Comparison of ENCODE assay signal across 24 cellular contexts in the genomic region with DNA sequence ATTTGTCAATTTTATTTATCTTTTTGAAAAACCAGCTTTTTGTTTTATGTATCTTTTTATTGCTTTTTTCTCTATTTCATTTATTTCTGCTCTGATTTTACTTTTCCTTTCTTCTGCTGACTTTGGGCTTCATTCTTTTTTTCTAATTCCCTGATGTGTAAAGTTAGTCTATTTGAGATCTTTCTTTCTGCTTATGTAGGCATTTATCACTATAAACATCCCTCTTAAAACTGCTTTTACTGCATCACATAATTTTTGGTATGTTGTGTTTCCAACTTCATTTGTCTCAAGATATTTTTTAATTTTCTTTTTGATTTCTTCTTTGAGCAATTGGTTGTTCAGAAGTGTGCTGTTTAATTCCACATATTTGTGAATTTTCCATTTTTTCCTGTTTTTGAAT.
"Had no signal": no experiment of that assay in that cellular context is flagged by ENCODE, and none has a peak within 500 bp of the region (broad histone marks: within the 10 kb centered on the region; RNA-seq: fewer than 3 reads in every experiment).

No MANE protein-coding gene starts in this region.

- H3K27ac Mint-ChIP-seq: mesothelial cell of epicardium; naive B cell; natural killer cell treated with Interleukin-12 subunit alpha and Interleukin-12 subunit beta and Interleukin-15 and Interleukin-18, amount 100 ng/mL, for 72 hours; progenitor cell of endocrine pancreas; stimulated activated memory B cell treated with anti-CD40 and anti-IgM and Interleukin-4, amounts not matched to agents 10 μg/mL and 1 μg/mL and 100 μg/mL, for 72 hours; stimulated activated naive CD8-positive, alpha-beta T cell treated with anti-CD3 and anti-CD28 coated beads, Interleukin-15, amount 100 ng/mL, for 72 hours had no signal

- H3K4me3 Mint-ChIP-seq: mesothelial cell of epicardium; naive B cell; natural killer cell treated with Interleukin-12 subunit alpha and Interleukin-12 subunit beta and Interleukin-15 and Interleukin-18, amount 100 ng/mL, for 72 hours; stimulated activated memory B cell treated with anti-CD40 and anti-IgM and Interleukin-4, amounts not matched to agents 10 μg/mL and 1 μg/mL and 100 μg/mL, for 72 hours; stimulated activated naive CD8-positive, alpha-beta T cell treated with anti-CD3 and anti-CD28 coated beads, Interleukin-15, amount 100 ng/mL, for 72 hours had no signal

- H3K27me3 Mint-ChIP-seq: progenitor cell of endocrine pancreas; stimulated activated memory B cell treated with anti-CD40 and anti-IgM and Interleukin-4, amounts not matched to agents 10 μg/mL and 1 μg/mL and 100 μg/mL, for 72 hours; stimulated activated naive CD8-positive, alpha-beta T cell treated with anti-CD3 and anti-CD28 coated beads, Interleukin-15, amount 100 ng/mL, for 72 hours had no signal

- H3K4me1 Mint-ChIP-seq: naive B cell; stimulated activated memory B cell treated with anti-CD40 and anti-IgM and Interleukin-4, amounts not matched to agents 10 μg/mL and 1 μg/mL and 100 μg/mL, for 72 hours; stimulated activated naive CD8-positive, alpha-beta T cell treated with anti-CD3 and anti-CD28 coated beads, Interleukin-15, amount 100 ng/mL, for 72 hours had no signal

- H3K4me3 ChIP-seq: left ventricle myocardium inferior, lung, ovary, right atrium auricular region, skin epidermis, testis, thyroid gland, transverse colon, upper lobe of left lung, vagina had no signal

- ATAC-seq: natural killer cell treated with Interleukin-12 subunit alpha and Interleukin-12 subunit beta and Interleukin-15 and Interleukin-18, amount 100 ng/mL, for 72 hours; sciatic nerve; stimulated activated memory B cell treated with anti-CD40 and anti-IgM and Interleukin-4, amounts not matched to agents 10 μg/mL and 1 μg/mL and 100 μg/mL, for 72 hours; stimulated activated naive CD8-positive, alpha-beta T cell treated with anti-CD3 and anti-CD28 coated beads, Interleukin-15, amount 100 ng/mL, for 72 hours had no signal

- H3K27ac ChIP-seq: left ventricle myocardium inferior, ovary, right atrium auricular region, skin epidermis, testis, thyroid gland, transverse colon, upper lobe of left lung, vagina had no signal

- H3K4me1 ChIP-seq: left ventricle myocardium inferior, right atrium auricular region, testis, transverse colon, upper lobe of left lung, vagina had no signal

- H3K9me3 ChIP-seq: ovary, testis, thyroid gland, vagina had no signal

- H3K36me3 ChIP-seq: left ventricle myocardium inferior, ovary, right atrium auricular region, thyroid gland, transverse colon, upper lobe of left lung, vagina had no signal

- H3K27me3 ChIP-seq: ovary, right atrium auricular region, testis, thyroid gland, transverse colon, upper lobe of left lung, vagina had no signal

- DNase-seq: islet precursor cell; left ventricle myocardium inferior; mesendoderm; naive B cell; ovary; stimulated activated CD4-positive, alpha-beta T cell treated with anti-CD3 and anti-CD28 coated beads, Interleukin-1b, Interleukin-23, amount 100 ng/mL, for 48 hours; stimulated activated CD4-positive, alpha-beta T cell treated with anti-CD3 and anti-CD28 coated beads, Interleukin-2, amount 100 ng/mL, for 48 hours; stimulated activated CD4-positive, alpha-beta T cell treated with anti-CD3 and anti-CD28 coated beads, Interleukin-4, amount 100 ng/mL, for 4 hours; stimulated activated CD8-positive, alpha-beta memory T cell treated with anti-CD3 and anti-CD28 coated beads, Interleukin-4, amount 100 ng/mL, for 48 hours; stimulated activated naive CD4-positive, alpha-beta T cell treated with Interleukin-2 at 50 U/mL for 16 hours; stimulated activated naive CD8-positive, alpha-beta T cell treated with anti-CD3 and anti-CD28 coated beads, Interleukin-15, amount 100 ng/mL, for 72 hours; testis; thyroid gland; transverse colon; upper lobe of left lung had no signal
